8 cellular contexts compared by ENCODE assay signal in genomic region chr7:7152315-7152714, GRCh38.
"Had no signal": no experiment of that assay in that cellular context is flagged by ENCODE, and none has a peak within 500 bp of the region (broad histone marks: within the 10 kb centered on the region; RNA-seq: fewer than 3 reads in every experiment).

No MANE protein-coding gene starts in this region.

- H3K36me3 ChIP-seq: HAP-1 had no signal

- H3K4me1 ChIP-seq: HAP-1 had no signal

- H2AFZ ChIP-seq: GM23248 had no signal

- H3K27ac ChIP-seq: GM23248, HL-60 had no signal

- DNase-seq: GM23248, GOT3, H7, HFFc6, KBM-7 had no signal

- H3K9ac ChIP-seq: GM23248 had no signal

- ATAC-seq: HepG2 had no signal

- H3K9me3 ChIP-seq: HAP-1 had no signal

- H3K4me3 ChIP-seq: GM23248, HAP-1 had no signal
